8 cellular contexts compared by ENCODE assay signal in genomic region chr4:107183155-107183774, GRCh38.
DNase-seq lines count a peak whose midpoint lies in the region; ATAC-seq, FAIRE-seq and TF ChIP-seq lines count a peak whose summit lies in the region.

No MANE protein-coding gene starts in this region.

- CTCF ChIA-PET in GM12878 (lab: Yijun Ruan, JAX) = interaction anchor here (0.6 to 2.7 kb wide), 23 partner anchors 9 to 917 kb away, joined by 3 to 18 read pairs (median 4); partner anchors contain the start of gene DKK2

- POLR2A ChIA-PET in GM12878 (lab: Charles Lee) = no interaction called here

- SMC1A ChIA-PET in GM12878 (lab: Charles Lee; ENCODE audit: uncharacterized antibody, unreplicated experiment) = interaction anchor here (0.6 to 1.4 kb wide), 6 partner anchors 131 to 917 kb away, joined by 3 to 4 read pairs (median 3); no protein-coding TSS in a partner anchor

- FAIRE-seq in GM12878 (lab: Jason Lieb, UNC) = no peak

- peak; percentile 82 for TF ChIP-seq RAD21 in GM12878 (IDR thresholded peaks at IDR 0.05; ENCODE audit: insufficient read depth, low read depth, low read length)

- H3K4me3 ChIP-seq in GM12878 = no peak overlapping the region

- intact Hi-C loops in GM12878 (cut with micrococcal nuclease; ENCODE audit: unreplicated experiment) = loop anchor here (2.0 to 10.0 kb wide), 3 partner anchors 138 to 816 kb away; partner anchors contain the start of gene GIMD1

- no peak overlapping the region for H3K4me2 ChIP-seq in GM12878 (ENCODE audit: control insufficient read depth, insufficient read depth)

- H3K27me3 ChIP-seq in GM12878 (replicated peaks in 1 of 2; ENCODE audit: control insufficient read depth in 2 of 2, insufficient read depth in 2 of 2, low read length in 1 of 2) = no peaks in the 10 kb centered on the region

- H3K36me3 ChIP-seq in GM12878 (ENCODE audit: control insufficient read depth in 2 of 2, insufficient read depth in 2 of 2, low read length in 1 of 2) = no peaks in the 10 kb centered on the region

- H3K9ac ChIP-seq in GM12878 (ENCODE audit: control insufficient read depth, insufficient read depth, low read length) = no peak overlapping the region

- peak; percentile 21 for DNase-seq in DMS153 (lab: John Stamatoyannopoulos, UW)
- peak; percentile 32 to 72 for DNase-seq in NCI-H526 (lab: John Stamatoyannopoulos, UW)
- peak; percentile 3 for DNase-seq in GM12878 (ENCODE audit: low read depth, low spot score)
- DNase-seq in iPS-NIHi11 (ENCODE audit: low spot score) = peak; percentile 52
- DNase-seq in stimulated activated naive CD8-positive, alpha-beta T cell treated with anti-CD3 and anti-CD28 coated beads, Interleukin-15, Interleukin-2, amounts not matched to agents 100 U/mL and 50 U/mL, for 24 hours = peak; percentile 2
- no peak for DNase-seq in stimulated activated CD4-positive, alpha-beta T cell treated with anti-CD3 and anti-CD28 coated beads, Interleukin-12 subunit alpha, Interleukin-12 subunit beta, amount 100 ng/mL, for 4 hours

- no peak for TF ChIP-seq POLR2A in GM12878 (IDR thresholded peaks at IDR 0.05; ENCODE audit: low read depth, low read length)

- 2% methylated on average over 3 of the region's 3 CpGs for WGBS in GM12878 (ENCODE audit: insufficient coverage, insufficient replicate concordance, low lambda C conversion rate, missing lambda C conversion rate)

- H3K79me2 ChIP-seq in GM12878 (ENCODE audit: control insufficient read depth, insufficient read depth, low read length) = no peaks in the 10 kb centered on the region

- in situ Hi-C loops in GM12878 (cut with MboI) = no loop called here

- no peak overlapping the region for H2AFZ ChIP-seq in GM12878 (ENCODE audit: control insufficient read depth, low read depth, low read length)

- ATAC-seq in GM19035 (IDR thresholded peaks at IDR 0.05; ENCODE audit: unreplicated experiment) (peak; percentile 100), HG03066 (IDR thresholded peaks at IDR 0.05; ENCODE audit: low read depth, unreplicated experiment) (peak; percentile 98), GM12878 (peak; percentile 99)
- peak; percentile 85 for ATAC-seq in stimulated activated naive CD8-positive, alpha-beta T cell treated with anti-CD3 and anti-CD28 coated beads, Interleukin-15, Interleukin-2, amounts not matched to agents 100 U/mL and 50 U/mL, for 24 hours

- RAD21 ChIA-PET in GM12878 (lab: Charles Lee; ENCODE audit: unreplicated experiment) = interaction anchor here (1.5 kb wide), 1 partner anchor 814 kb away, joined by 4 read pairs; the partner anchor contains the start of gene GIMD1

- peak; percentile 73 to 79 (median 78) for TF ChIP-seq CTCF in GM12878 (IDR thresholded peaks at IDR 0.05 in 2 of 3, conservative IDR thresholded peaks at IDR 0.05 in 1 of 3; ENCODE audit: control insufficient read depth in 2 of 3, extremely low read depth in 1 of 3, insufficient read depth in 1 of 3, low read depth in 3 of 3, low read length in 3 of 3)

- H3K9me3 ChIP-seq in GM12878 (replicated peaks; ENCODE audit: control insufficient read depth, insufficient read depth, low read length) = no peaks in the 10 kb centered on the region

- TF ChIP-seq EP300 in GM12878 (IDR thresholded peaks at IDR 0.05; ENCODE audit: borderline replicate concordance in 1 of 2, control insufficient read depth in 1 of 2, low read depth in 2 of 2, low read length in 2 of 2) = no peak

- no peaks in the 10 kb centered on the region for H3K4me1 ChIP-seq in GM12878 (ENCODE audit: control insufficient read depth, insufficient read depth, low read length)

- BruUV-seq in GM12878 (replicated peaks; lab: Mats Ljungman, UMichigan) = no TSS peak

- H3K27ac ChIP-seq in GM12878 (ENCODE audit: control insufficient read depth, insufficient read depth) = no peak overlapping the region

- no peaks in the 10 kb centered on the region; the same call in 1 of the 2 replicates for H4K20me1 ChIP-seq in GM12878 (ENCODE audit: control insufficient read depth, insufficient read depth)

TF ChIP-seq in GM12878, 131 proteins besides CTCF, POLR2A, EP300 and RAD21:
- TF ChIP-seq ZNF687 (IDR thresholded peaks at IDR 0.05) = no peak
- TF ChIP-seq SMC3 (IDR thresholded peaks at IDR 0.05; ENCODE audit: borderline replicate concordance, low read length) = peak; percentile 58
- no peak for TF ChIP-seq ATF7 (IDR thresholded peaks at IDR 0.05; ENCODE audit: low read depth)
- TF ChIP-seq STAT3 (IDR thresholded peaks at IDR 0.05; ENCODE audit: low read depth, low read length) = no peak
- TF ChIP-seq NR2C2 (IDR thresholded peaks at IDR 0.05; ENCODE audit: borderline replicate concordance, control insufficient read depth, insufficient read length, low read depth) = no peak
- TF ChIP-seq ZNF24 (IDR thresholded peaks at IDR 0.05) = no peak
- TF ChIP-seq USF1 (IDR thresholded peaks at IDR 0.05; ENCODE audit: borderline replicate concordance, extremely low read length, insufficient read depth, low read depth, low read length) = no peak
- TF ChIP-seq ATF3 (IDR thresholded peaks at IDR 0.05; ENCODE audit: borderline replicate concordance, extremely low read depth, low read depth, low read length) = no peak
- no peak for TF ChIP-seq BRCA1 (IDR thresholded peaks at IDR 0.05; ENCODE audit: low read depth, low read length)
- no peak for TF ChIP-seq PKNOX1 (IDR thresholded peaks at IDR 0.05)
- TF ChIP-seq IRF3 (IDR thresholded peaks at IDR 0.05) = no peak
- peak; percentile 88; the same call in 1 of the 2 replicates for TF ChIP-seq ESRRA (IDR thresholded peaks at IDR 0.05; ENCODE audit: low read length)
- 0 out of 2 replicates have a peak, but pooled peaks have one; percentile 16 for TF ChIP-seq YY1 (IDR thresholded peaks at IDR 0.05; ENCODE audit: low read depth, low read length)
- TF ChIP-seq NFYA (IDR thresholded peaks at IDR 0.05; ENCODE audit: borderline replicate concordance, low read depth, low read length) = no peak
- TF ChIP-seq RUNX3 (IDR thresholded peaks at IDR 0.05; ENCODE audit: low read length) = no peak
- no peak for TF ChIP-seq MEF2A (IDR thresholded peaks at IDR 0.05; ENCODE audit: insufficient read depth, low read depth, low read length)
- TF ChIP-seq NFXL1 (IDR thresholded peaks at IDR 0.05; ENCODE audit: borderline replicate concordance) = no peak
